ENCODE assay signal across 8 cellular contexts in genomic region chr13:23578411-23579071, GRCh38. TPM values are rescaled to one million over a fixed set of nuclear protein-coding genes. Genes with fewer than 3 reads are reported as not detected.
DNase-seq lines count a peak whose midpoint lies in the region; ATAC-seq, FAIRE-seq and TF ChIP-seq lines count a peak whose summit lies in the region.

No MANE protein-coding gene starts in this region.

- no peaks in the 10 kb centered on the region for H3K9me3 ChIP-seq in colonic mucosa
- H3K9me3 ChIP-seq in HepG2 (ENCODE audit: low read length): no peaks in the 10 kb centered on the region

- H3K9ac ChIP-seq in colonic mucosa (ENCODE audit: low read depth in 2 of 2, low read length in 2 of 2): peak overlapping the region in 1 of 2 donors; percentile 57
- peak overlapping the region; percentile 74 for H3K9ac ChIP-seq in HepG2 (ENCODE audit: insufficient read depth, low read depth, low read length)

- H3K36me3 ChIP-seq in colonic mucosa: no peaks in the 10 kb centered on the region
- peaks cover 0 to 3% of the 10 kb centered on the region in 2 experiments; a peak in 3 of 5 replicates for H3K36me3 ChIP-seq in HepG2 (replicated peaks in 1 of 2; ENCODE audit: control insufficient read depth in 1 of 2, insufficient read depth in 2 of 2, low read length in 2 of 2)

- CTCF ChIA-PET in HepG2 (lab: Yijun Ruan, JAX; ENCODE audit: low intra/inter-chr PET ratio, low total read pairs): interaction anchor here (0.7 to 1.8 kb wide), 2 partner anchors 67 to 129 kb away, joined by 3 to 4 read pairs; no protein-coding TSS in a partner anchor

- POLR2A ChIA-PET in HepG2 (lab: Yijun Ruan, JAX): interaction anchor here (0.8 to 3.1 kb wide), 11 partner anchors 8 to 93 kb away, joined by 3 to 22 read pairs (median 6); partner anchors contain the start of gene TNFRSF19

- peaks cover 75% of the 10 kb centered on the region for H3K79me2 ChIP-seq in HepG2 (ENCODE audit: insufficient read depth, low read length)

- no peak overlapping the region for H2AFZ ChIP-seq in HepG2 (ENCODE audit: low read length)

- ATAC-seq in GM18499 (IDR thresholded peaks at IDR 0.05; ENCODE audit: insufficient read depth, unreplicated experiment): peak; percentile 19
- peak; percentile 68 for ATAC-seq in HG02678 (IDR thresholded peaks at IDR 0.05; ENCODE audit: unreplicated experiment)
- ATAC-seq in HepG2: peak; percentile 77

- intact Hi-C loops in colonic mucosa (cut with DNase I): no loop called here
- intact Hi-C loops in HepG2 (cut with micrococcal nuclease; ENCODE audit: unreplicated experiment): loop anchor here (1.0 to 5.0 kb wide), 5 partner anchors 8 to 309 kb away; partner anchors contain the start of genes MIPEP and TNFRSF19

- no peaks in the 10 kb centered on the region for H3K4me1 ChIP-seq in colonic mucosa
- peaks cover 78% of the 10 kb centered on the region for H3K4me1 ChIP-seq in HepG2 (ENCODE audit: insufficient read depth, low read length)

- in situ Hi-C loops in HepG2 (cut with HindIII; ENCODE audit: extremely low pct_ligation_motif_present, low pct_unique_long_range_greater_than_20kb): loop anchor here (5.0 to 25.0 kb wide), 2 partner anchors 111 to 309 kb away; partner anchors contain the start of genes C1QTNF9B and MIPEP

- WGBS in HepG2 (ENCODE audit: low lambda C conversion rate): 23% methylated on average over 6 of the region's 42 CpGs

- H3K4me3 ChIP-seq in colonic mucosa (peak overlapping the region; percentile 79), HepG2 (replicated peaks in 1 of 3; ENCODE audit: insufficient read depth in 1 of 3, low read depth in 2 of 3, low read length in 3 of 3) (peak overlapping the region; percentile 65 to 93 (median 90))

- no peaks in the 10 kb centered on the region; the same call in 1 of the 2 replicates for H4K20me1 ChIP-seq in HepG2 (ENCODE audit: insufficient read depth, low read length)

- BruUV-seq in HepG2 (replicated peaks; lab: Mats Ljungman, UMichigan): TSS peak; percentile 92

- peak; percentile 91 for TF ChIP-seq RAD21 in HepG2 (CRISPR knock-in tag; IDR thresholded peaks at IDR 0.05)

- H3K27me3 ChIP-seq in colonic mucosa (peaks cover 16% of the 10 kb centered on the region), HepG2 (ENCODE audit: control insufficient read depth in 1 of 2, insufficient read depth in 2 of 2, low read length in 2 of 2) (no peaks in the 10 kb centered on the region)

- peak; percentile 69 to 70 for DNase-seq in NCI-H1930 (lab: John Stamatoyannopoulos, UW)
- peak; percentile 38 for DNase-seq in activated CD4-positive, CD25-positive, alpha-beta regulatory T cell treated with anti-CD3 and anti-CD28 coated beads, Interleukin-2, amount 50 U/mL, for 16 hours (ENCODE audit: low read depth, low spot score)
- peak; percentile 80 for DNase-seq in colonic mucosa
- peak; percentile 63 for DNase-seq in HepG2 (ENCODE audit: low spot score)
- peak; percentile 67 for DNase-seq in stimulated activated CD4-positive, alpha-beta T cell treated with anti-CD3 and anti-CD28 coated beads, Interleukin-4, amount 100 ng/mL, for 1 hour
- no peak for DNase-seq in NK-92 treated with Interleukin-12 subunit alpha and Interleukin-12 subunit beta, amount 100 ng/mL, for 24 hours (lab: John Stamatoyannopoulos, UW)

- H3K27ac ChIP-seq in colonic mucosa (peak overlapping the region; percentile 49), HepG2 (ENCODE audit: extremely low read length, insufficient read depth, low read length) (peak overlapping the region; percentile 77)

- TF ChIP-seq CTCF in colonic mucosa (IDR thresholded peaks at IDR 0.05): peak; percentile 59
- peak; percentile 95 for TF ChIP-seq CTCF in HepG2 (CRISPR knock-in tag; IDR thresholded peaks at IDR 0.05)

- no peak for FAIRE-seq in HepG2 (lab: Jason Lieb, UNC)

- TF ChIP-seq EP300 in HepG2 (IDR thresholded peaks at IDR 0.05; ENCODE audit: low read depth in 2 of 2, low read length in 2 of 2): no peak
- TF ChIP-seq EP300 in HepG2 (CRISPR knock-in tag; IDR thresholded peaks at IDR 0.05; ENCODE audit: borderline replicate concordance): no peak

- 0 out of 4 replicates have a peak, but pooled peaks of 1 of the 2 experiments have one; percentile 2 for TF ChIP-seq POLR2A in HepG2 (IDR thresholded peaks at IDR 0.05; ENCODE audit: insufficient read depth in 1 of 2, low read depth in 2 of 2, low read length in 2 of 2)

- H3K4me2 ChIP-seq in HepG2 (ENCODE audit: low read depth, low read length): peak overlapping the region; percentile 86

TF ChIP-seq in HepG2, 621 proteins besides CTCF, POLR2A, EP300 and RAD21 (continues in another document):
- no peak for TF ChIP-seq ZNF407 (CRISPR knock-in tag; IDR thresholded peaks at IDR 0.05; ENCODE audit: not compliant biosample characterization)
- TF ChIP-seq ZNF337 (CRISPR knock-in tag; IDR thresholded peaks at IDR 0.05; ENCODE audit: borderline replicate concordance, low read depth): no peak
- peak; percentile 26; the same call in 1 of the 2 replicates for TF ChIP-seq ZNF788 (CRISPR knock-in tag; IDR thresholded peaks at IDR 0.05; ENCODE audit: borderline replicate concordance)

RNA-seq across cellular contexts. Expression of gene TNFRSF19, which starts 8.3 kb away (rescaled TPM):
- total RNA-seq in colonic mucosa (under 1 TPM; 0.82 to 0.90 TPM), HepG2 (2016; rRNA removed; fragmentation: Illumina TruSeq; extraction: Trizol) (47.7 and 77.7 TPM in 2 replicates)
- total RNA-seq in HepG2 (2016; cell fraction: cytosol; rRNA removed; fragmentation: Illumina TruSeq; extraction: Trizol; ENCODE audit: low read depth): 7.7 and 8.2 TPM in 2 replicates
- total RNA-seq in HepG2 (2016; cell fraction: insoluble cytoplasmic fraction; rRNA removed; fragmentation: Illumina TruSeq; extraction: Trizol): 48.1 and 76.8 TPM in 2 replicates
- total RNA-seq in HepG2 (2016; cell fraction: membrane; rRNA removed; fragmentation: Illumina TruSeq; extraction: Trizol): 25.2 and 27.9 TPM in 2 replicates
- 84.2 and 94.2 TPM in 2 replicates for total RNA-seq in HepG2 (2016; cell fraction: nucleus; rRNA removed; fragmentation: Illumina TruSeq; extraction: Trizol)
- polyA plus RNA-seq in HepG2 (2011; rRNA removed): 38.9 and 75.3 TPM in 2 replicates
- polyA plus RNA-seq in HepG2 (2011; cell fraction: cytosol; rRNA removed): 37.4 and 45.8 TPM in 2 replicates
- polyA plus RNA-seq in HepG2 (2011; cell fraction: nucleus; rRNA removed): 30.8 and 50.6 TPM in 2 replicates
- 25.9 and 27.9 TPM in 2 replicates for polyA plus RNA-seq in HepG2 (2012)
- 2.9 TPM in 2 replicates for polyA plus RNA-seq in HepG2 (2016; cell fraction: cytosol; fragmentation: Illumina TruSeq; extraction: Trizol; ENCODE audit: low read depth)
- polyA plus RNA-seq in HepG2 (2016; cell fraction: insoluble cytoplasmic fraction; fragmentation: Illumina TruSeq; extraction: Trizol; ENCODE audit: low read depth): 35.7 and 36.2 TPM in 2 replicates
- polyA plus RNA-seq in HepG2 (2016; cell fraction: membrane; fragmentation: Illumina TruSeq; extraction: Trizol; ENCODE audit: low read depth): 9.9 and 10.1 TPM in 2 replicates
- 95.3 and 95.9 TPM in 2 replicates for polyA plus RNA-seq in HepG2 (2016; cell fraction: nucleus; fragmentation: Illumina TruSeq; extraction: Trizol; ENCODE audit: insufficient read depth, low read depth)
- polyA minus RNA-seq in HepG2 (2011; rRNA and poly(A)+ RNA removed; ENCODE audit: low replicate concordance): 0.05 and 162 TPM in 2 replicates
- 40.8 and 64.9 TPM in 2 replicates for polyA minus RNA-seq in HepG2 (2011; cell fraction: cytosol; rRNA and poly(A)+ RNA removed)
- polyA minus RNA-seq in HepG2 (2011; cell fraction: nucleus; rRNA and poly(A)+ RNA removed): 47.0 and 73.8 TPM in 2 replicates

Comparison
In these comparisons a context has a peak if more than half of its experiments do, and no peak if none do; other contexts are left out.
1. ATAC-seq: peak in every context shown above with its lines; median percentile 77 in HepG2; 68 in HG02678; 19 in GM18499.
2. RNA of gene TNFRSF19, which starts 8.3 kb away (total RNA-seq): 7.7 to 94.2 TPM in HepG2; 0.82 to 0.90 TPM in colonic mucosa; every median in the first group is over 4 times any median in the second.